1 cellular context compared by ENCODE assay signal in genomic region chr5:172703952-172704351, GRCh38.
A peak's percentile ranks its signal among the peaks of the same experiment; 100 is the strongest.
TF ChIP-seq lines count a peak whose summit lies in the region.

No MANE protein-coding gene starts in this region.

TF ChIP-seq in K562, 482 proteins besides CTCF, POLR2A, EP300 and RAD21 (continued from another document):
- no peak for TF ChIP-seq TBL1XR1 (IDR thresholded peaks at IDR 0.05; ENCODE audit: low read length in 2 of 2)
- TF ChIP-seq HCFC1 (IDR thresholded peaks at IDR 0.05; ENCODE audit: low read depth, low read length), result no peak
- peak; percentile 72 for TF ChIP-seq NFE2 (IDR thresholded peaks at IDR 0.05; ENCODE audit: low read depth)
- peak; percentile 45 for TF ChIP-seq MAFF (IDR thresholded peaks at IDR 0.05; ENCODE audit: low read length)
- no peak for TF ChIP-seq FOXA3 (CRISPR knock-in tag; conservative IDR thresholded peaks at IDR 0.05 in 1 of 2, IDR thresholded peaks at IDR 0.05 in 1 of 2)
- no peak for TF ChIP-seq PYGO2 (tag; IDR thresholded peaks at IDR 0.05)
- no peak for TF ChIP-seq STAT5A (IDR thresholded peaks at IDR 0.05; ENCODE audit: borderline replicate concordance, low read length)
- TF ChIP-seq ZNF76 (CRISPR knock-in tag; IDR thresholded peaks at IDR 0.05; ENCODE audit: borderline replicate concordance), result no peak
- TF ChIP-seq ZNF766 (CRISPR knock-in tag; conservative IDR thresholded peaks at IDR 0.05), result no peak
- TF ChIP-seq VEZF1 (CRISPR knock-in tag; IDR thresholded peaks at IDR 0.05), result no peak
- TF ChIP-seq CREB3 (tag; conservative IDR thresholded peaks at IDR 0.05; ENCODE audit: low read depth), result no peak
TF ChIP-seq in K562: peak in this region for 5.
